15 cellular contexts compared by ENCODE assay signal in the genomic region with DNA sequence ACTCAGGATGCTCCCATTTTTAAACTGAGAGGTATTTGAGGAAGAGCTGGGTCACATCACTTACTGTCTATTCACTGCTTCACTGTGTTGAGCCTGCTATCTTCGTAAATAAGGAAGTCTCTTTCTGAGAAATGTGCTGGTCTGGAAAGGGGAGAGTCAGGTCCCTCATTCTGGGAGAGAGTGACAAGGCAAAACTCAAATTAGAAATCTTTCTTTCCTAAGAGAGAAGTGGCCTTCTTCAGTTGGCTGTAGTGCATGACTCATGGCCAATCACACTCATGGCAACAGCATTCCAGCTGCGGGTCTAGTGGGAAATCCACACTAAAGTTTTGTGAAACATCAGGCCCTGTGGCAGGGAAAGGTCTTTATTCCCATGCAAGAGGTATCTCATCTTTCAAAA. TPM values are rescaled to one million over a fixed set of nuclear protein-coding genes. Genes with fewer than 3 reads are reported as not detected.
DNase-seq lines count a peak whose midpoint lies in the region; ATAC-seq and TF ChIP-seq lines count a peak whose summit lies in the region.
"Had no signal": no experiment of that assay in that cellular context is flagged by ENCODE, and none has a peak within 500 bp of the region (broad histone marks: within the 10 kb centered on the region; RNA-seq: fewer than 3 reads in every experiment).

No MANE protein-coding gene starts in this region.

- ATAC-seq in lower lobe of right lung = peak; percentile 71 to 74
- ATAC-seq: GM12878, WTC11 had no signal

- H3K36me3 Mint-ChIP-seq in activated T-helper 1 cell treated with anti-CD3 and anti-CD28 coated beads, Interleukin-12 subunit alpha, Interleukin-12 subunit beta, Interleukin-2, Interleukin-4 antibody, amounts not matched to agents 30 ng/mL and 10 ng/mL and 1 ng/mL, durations not matched to agents 14 hours and 24 hours and 36 hours (ENCODE audit: low read depth) = no peaks in the 10 kb centered on the region

- H3K4me3 ChIP-seq in astrocyte of the spinal cord (ENCODE audit: low read depth, low read length) (no peak overlapping the region), lower lobe of right lung (no peak overlapping the region)
- H3K4me3 ChIP-seq: GM12878 had no signal

- in situ Hi-C loops in astrocyte of the spinal cord (cut with HindIII; ENCODE audit: low sequenced_read_pairs) = no loop called here

- no peaks in the 10 kb centered on the region for H3K4me1 ChIP-seq in lower lobe of right lung

- no peak for TF ChIP-seq CTCF in astrocyte of the spinal cord (IDR thresholded peaks at IDR 0.05; ENCODE audit: low read depth, low read length)
- TF ChIP-seq CTCF in lower lobe of right lung (IDR thresholded peaks at IDR 0.05) = no peak

- H3K27me3 Mint-ChIP-seq in activated T-helper 1 cell treated with anti-CD3 and anti-CD28 coated beads, Interleukin-12 subunit alpha, Interleukin-12 subunit beta, Interleukin-2, Interleukin-4 antibody, amounts not matched to agents 30 ng/mL and 10 ng/mL and 1 ng/mL, durations not matched to agents 14 hours and 24 hours and 36 hours (ENCODE audit: insufficient read depth) = peaks cover 12% of the 10 kb centered on the region

- no peak overlapping the region for H3K27ac Mint-ChIP-seq in activated T-helper 1 cell treated with anti-CD3 and anti-CD28 coated beads, Interleukin-12 subunit alpha, Interleukin-12 subunit beta, Interleukin-2, Interleukin-4 antibody, amounts not matched to agents 30 ng/mL and 10 ng/mL and 1 ng/mL, durations not matched to agents 14 hours and 24 hours and 36 hours
- H3K27ac Mint-ChIP-seq: nephron, WTC11 had no signal

- intact Hi-C loops in lower lobe of right lung (cut with DNase I) = no loop called here
- intact Hi-C loops in activated T-helper 1 cell treated with anti-CD3 and anti-CD28 coated beads, Interleukin-12 subunit alpha, Interleukin-12 subunit beta, Interleukin-2, Interleukin-4 antibody, amounts not matched to agents 30 ng/mL and 10 ng/mL and 1 ng/mL, durations not matched to agents 14 hours and 24 hours and 36 hours (cut with micrococcal nuclease) = no loop called here

- H3K36me3 ChIP-seq in lower lobe of right lung = no peaks in the 10 kb centered on the region

- no peak overlapping the region for H3K4me3 Mint-ChIP-seq in activated T-helper 1 cell treated with anti-CD3 and anti-CD28 coated beads, Interleukin-12 subunit alpha, Interleukin-12 subunit beta, Interleukin-2, Interleukin-4 antibody, amounts not matched to agents 30 ng/mL and 10 ng/mL and 1 ng/mL, durations not matched to agents 14 hours and 24 hours and 36 hours
- H3K4me3 Mint-ChIP-seq: nephron, WTC11 had no signal

- no peak overlapping the region for H3K27ac ChIP-seq in lower lobe of right lung

- no peaks in the 10 kb centered on the region for H3K27me3 ChIP-seq in lower lobe of right lung (ENCODE audit: low read depth)

- H3K9me3 ChIP-seq in lower lobe of right lung = no peaks in the 10 kb centered on the region

- DNase-seq in AG08395 (ENCODE audit: low spot score) = peak; percentile 74
- peak; percentile 73 for DNase-seq in LHCN-M2 (ENCODE audit: low read depth)
- peak; percentile 43 for DNase-seq in astrocyte of the spinal cord (ENCODE audit: low read depth, low spot score)
- no peak for DNase-seq in lower lobe of right lung
- DNase-seq in occipital lobe (lab: John Stamatoyannopoulos, UW) = no peak
- DNase-seq in RKO (ENCODE audit: low spot score) = no peak
- no peak for DNase-seq in NCI-H187 treated with DMSO at 0.1 percent for 48 hours (lab: John Stamatoyannopoulos, UW)
- DNase-seq in activated T-helper 1 cell treated with anti-CD3 and anti-CD28 coated beads, Interleukin-12 subunit alpha, Interleukin-12 subunit beta, Interleukin-2, Interleukin-4 antibody, amounts not matched to agents 30 ng/mL and 10 ng/mL and 1 ng/mL, durations not matched to agents 14 hours and 24 hours and 36 hours (ENCODE audit: low spot score) = no peak
- DNase-seq: ACHN, head of caudate nucleus, NCI-H187, NCI-H82 had no signal

- H3K4me1 Mint-ChIP-seq in activated T-helper 1 cell treated with anti-CD3 and anti-CD28 coated beads, Interleukin-12 subunit alpha, Interleukin-12 subunit beta, Interleukin-2, Interleukin-4 antibody, amounts not matched to agents 30 ng/mL and 10 ng/mL and 1 ng/mL, durations not matched to agents 14 hours and 24 hours and 36 hours (ENCODE audit: low read depth) = peaks cover 5% of the 10 kb centered on the region
- H3K4me1 Mint-ChIP-seq: nephron, WTC11 had no signal

- peaks cover 23% of the 10 kb centered on the region for H3K9me3 Mint-ChIP-seq in activated T-helper 1 cell treated with anti-CD3 and anti-CD28 coated beads, Interleukin-12 subunit alpha, Interleukin-12 subunit beta, Interleukin-2, Interleukin-4 antibody, amounts not matched to agents 30 ng/mL and 10 ng/mL and 1 ng/mL, durations not matched to agents 14 hours and 24 hours and 36 hours

RNA-seq across cellular contexts. Expression of gene TIMP4, which starts 11.5 kb away (rescaled TPM):
- 0.46 and 0.51 TPM in 2 replicates for total RNA-seq in LHCN-M2 (2014; rRNA removed)
- 0.34 TPM for polyA plus RNA-seq in LHCN-M2 (2012)
- total RNA-seq in lower lobe of right lung = 5.2 TPM
- 2.5 TPM for total RNA-seq in occipital lobe
- 0.12 TPM in 1 of 2 replicates, not detected in the other for total RNA-seq in activated T-helper 1 cell treated with anti-CD3 and anti-CD28 coated beads, Interleukin-12 subunit alpha, Interleukin-12 subunit beta, Interleukin-2, Interleukin-4 antibody, amounts not matched to agents 30 ng/mL and 10 ng/mL and 1 ng/mL, durations not matched to agents 14 hours and 24 hours and 36 hours
- total RNA-seq: GM12878 had no signal

Comparison
In these comparisons a context has a peak if more than half of its experiments do, and no peak if none do; other contexts are left out.
1. DNase-seq: peak in AG08395 (single experiment), LHCN-M2 (single experiment) and astrocyte of the spinal cord (single experiment); none in lower lobe of right lung (single experiment), occipital lobe (single experiment), RKO (single experiment), NCI-H187 treated with DMSO at 0.1 percent for 48 hours (single experiment) and activated T-helper 1 cell treated with anti-CD3 and anti-CD28 coated beads, Interleukin-12 subunit alpha, Interleukin-12 subunit beta, Interleukin-2, Interleukin-4 antibody, amounts not matched to agents 30 ng/mL and 10 ng/mL and 1 ng/mL, durations not matched to agents 14 hours and 24 hours and 36 hours (single experiment).